17 cellular contexts compared by ENCODE assay signal in the genomic region with DNA sequence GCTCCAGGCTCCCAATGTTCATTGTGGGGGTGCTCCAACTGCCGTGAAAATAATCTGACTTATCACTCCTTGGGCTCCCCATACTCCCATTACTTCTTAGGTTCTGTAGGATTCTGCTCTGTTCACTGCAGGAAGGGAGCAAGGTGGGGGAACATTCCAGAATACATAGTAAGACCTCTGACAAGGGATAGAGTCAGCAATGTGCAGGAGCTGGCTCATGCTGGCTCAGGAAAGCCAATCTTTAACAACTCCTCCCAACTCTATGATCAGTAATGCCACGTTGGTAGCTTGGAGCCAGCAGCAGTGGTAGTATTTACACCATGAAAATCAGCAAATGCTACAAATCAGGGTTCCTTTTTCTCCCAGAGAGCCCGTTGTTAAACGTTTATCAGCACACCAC. TPM values are rescaled to one million over a fixed set of nuclear protein-coding genes. Genes with fewer than 3 reads are reported as not detected.
DNase-seq lines count a peak whose midpoint lies in the region; ATAC-seq, FAIRE-seq and TF ChIP-seq lines count a peak whose summit lies in the region.
"Had no signal": no experiment of that assay in that cellular context is flagged by ENCODE, and none has a peak within 500 bp of the region (broad histone marks: within the 10 kb centered on the region; RNA-seq: fewer than 3 reads in every experiment).

No MANE protein-coding gene starts in this region.

- H2BK20ac ChIP-seq in H9 (ENCODE audit: low read depth, low read length, poor library complexity, severe bottlenecking), result no peak overlapping the region

- no peaks in the 10 kb centered on the region for H3K27me3 ChIP-seq in AG04450 (ENCODE audit: control insufficient read depth, insufficient read depth, low read length)
- H3K27me3 ChIP-seq in H9 (ENCODE audit: insufficient read depth, low read length), result no peaks in the 10 kb centered on the region
- H3K27me3 ChIP-seq: suprapubic skin had no signal

- CTCF ChIA-PET in AG04450 (lab: Charles Lee), result interaction anchor here (1.1 kb wide), 1 partner anchor 16 kb away, joined by 3 read pairs; no protein-coding TSS in a partner anchor

- H3K4me1 ChIP-seq in H9 (ENCODE audit: insufficient read depth, low read length), result no peaks in the 10 kb centered on the region
- H3K4me1 ChIP-seq: lower lobe of right lung, suprapubic skin had no signal

- H4K91ac ChIP-seq in H9 (ENCODE audit: insufficient read length, low read depth, low read length), result no peak overlapping the region

- no peaks in the 10 kb centered on the region for H3K36me3 Mint-ChIP-seq in H9 (ENCODE audit: insufficient read depth in 1 of 3, low read depth in 3 of 3)
- H3K36me3 Mint-ChIP-seq: natural killer cell treated with Interleukin-12 subunit alpha and Interleukin-12 subunit beta and Interleukin-15 and Interleukin-18, amount 100 ng/mL, for 72 hours had no signal

- H3K4me3 Mint-ChIP-seq in H9, result no peak overlapping the region
- H3K4me3 Mint-ChIP-seq: activated T-cell treated with anti-CD3 and anti-CD28 coated beads, Interleukin-2, amount 50 U/mL, for 4 hours; natural killer cell treated with Interleukin-12 subunit alpha and Interleukin-12 subunit beta and Interleukin-15 and Interleukin-18, amount 100 ng/mL, for 72 hours had no signal

- H3K27ac ChIP-seq in AG04450 (ENCODE audit: low read depth, low read length) (peak overlapping the region; percentile 33), H9 (ENCODE audit: insufficient read length, low read depth, low read length) (no peak overlapping the region)
- H3K27ac ChIP-seq: lower lobe of right lung, suprapubic skin had no signal

- no peak overlapping the region for H2AFZ ChIP-seq in H9 (ENCODE audit: low read length)

- no peak overlapping the region for H3K4ac ChIP-seq in H9 (ENCODE audit: low read depth, low read length)

- H2BK120ac ChIP-seq in H9 (ENCODE audit: low read depth, low read length, poor library complexity, severe bottlenecking), result no peak overlapping the region

- H3K14ac ChIP-seq in H9 (ENCODE audit: insufficient read depth, low read length), result no peak overlapping the region

- H3K27me3 Mint-ChIP-seq in H9 (ENCODE audit: low read depth), result no peaks in the 10 kb centered on the region

- in situ Hi-C loops in astrocyte of the spinal cord (cut with HindIII; ENCODE audit: low sequenced_read_pairs), result no loop called here

- H3K9me3 Mint-ChIP-seq in H9, result no peaks in the 10 kb centered on the region; a peak in 1 of 5 replicates
- H3K9me3 Mint-ChIP-seq: activated T-cell treated with anti-CD3 and anti-CD28 coated beads, Interleukin-2, amount 50 U/mL, for 4 hours; natural killer cell treated with Interleukin-12 subunit alpha and Interleukin-12 subunit beta and Interleukin-15 and Interleukin-18, amount 100 ng/mL, for 72 hours had no signal

- H3K4me2 ChIP-seq in H9 (ENCODE audit: insufficient read depth, insufficient read length, low read length), result no peak overlapping the region

- H4K20me1 ChIP-seq in H9 (ENCODE audit: control insufficient read depth, insufficient read depth, insufficient read length), result no peaks in the 10 kb centered on the region

- H3T11ph ChIP-seq in H9 (ENCODE audit: low read length), result no peak overlapping the region

- no peak overlapping the region for H3K18ac ChIP-seq in H9 (ENCODE audit: insufficient read length, low read depth, low read length)

- H3K56ac ChIP-seq in H9 (ENCODE audit: insufficient read length, low read depth, low read length), result no peak overlapping the region

- H2AK5ac ChIP-seq in H9 (ENCODE audit: insufficient read length, low read length), result no peak overlapping the region

- TF ChIP-seq POLR2A in H54 (IDR thresholded peaks at IDR 0.05; ENCODE audit: low read depth, low read length), result no peak

- no peak overlapping the region for H2BK15ac ChIP-seq in H9 (ENCODE audit: low read depth, low read length)

- H3K4me3 ChIP-seq in AG04450 (ENCODE audit: low read depth, low read length), result no peak overlapping the region
- H3K4me3 ChIP-seq in astrocyte of the spinal cord (ENCODE audit: low read depth, low read length), result no peak overlapping the region
- H3K4me3 ChIP-seq: K562, lower lobe of right lung, suprapubic skin had no signal

- POLR2A ChIA-PET in AG04450 (lab: Yijun Ruan, JAX), result no interaction called here

- H4K5ac ChIP-seq in H9 (ENCODE audit: insufficient read length, low read depth, low read length), result no peak overlapping the region

- H3K23ac ChIP-seq in H9 (ENCODE audit: insufficient read length, low read depth, low read length), result no peak overlapping the region

- no peak overlapping the region for H3K9ac ChIP-seq in H9 (ENCODE audit: extremely low read depth, insufficient read length, low read length)

- H3K23me2 ChIP-seq in H9 (ENCODE audit: insufficient read length, low read depth, low read length, poor library complexity, severe bottlenecking), result no peaks in the 10 kb centered on the region

- WGBS in H9 (ENCODE audit: extremely low coverage, insufficient read length, low lambda C conversion rate), result no CpG with 5 or more reads among the region's 4 CpGs

- no peak for ATAC-seq in HG02973 (IDR thresholded peaks at IDR 0.05; ENCODE audit: unreplicated experiment)
- ATAC-seq: activated T-cell treated with anti-CD3 and anti-CD28 coated beads, Interleukin-2, amount 50 U/mL, for 4 hours; lower lobe of right lung; natural killer cell treated with Interleukin-12 subunit alpha and Interleukin-12 subunit beta and Interleukin-15 and Interleukin-18, amount 100 ng/mL, for 72 hours had no signal

- H3K79me2 ChIP-seq in H9 (ENCODE audit: insufficient read depth, low read length), result no peaks in the 10 kb centered on the region

- peak; percentile 48 for DNase-seq in AG04450 (ENCODE audit: low read depth, low spot score)
- DNase-seq in H54 (ENCODE audit: insufficient read length, low spot score), result peak; percentile 6
- peak; percentile 56 for DNase-seq in astrocyte of the spinal cord (ENCODE audit: low read depth, low spot score)
- peak; percentile 19 for DNase-seq in hepatic stellate cell (ENCODE audit: low spot score)
- DNase-seq in NCI-H2107 (lab: John Stamatoyannopoulos, UW), result no peak
- no peak for DNase-seq in middle frontal gyrus (ENCODE audit: extremely low spot score, low spot score)
- no peak for DNase-seq in H9
- DNase-seq: activated CD4-positive, alpha-beta T cell treated with anti-CD3 and anti-CD28 coated beads, Interleukin-2, amount 50 U/mL, for 4 hours; activated T-cell treated with anti-CD3 and anti-CD28 coated beads, Interleukin-2, amount 50 U/mL, for 4 hours; DMS153; lower lobe of right lung had no signal

- peaks cover 9 to 13% of the 10 kb centered on the region in 2 experiments for H3K4me1 Mint-ChIP-seq in H9

- H2BK5ac ChIP-seq in H9 (ENCODE audit: insufficient read length, low read length), result no peak overlapping the region

- H3K27ac Mint-ChIP-seq in H9, result no peak overlapping the region
- H3K27ac Mint-ChIP-seq: natural killer cell treated with Interleukin-12 subunit alpha and Interleukin-12 subunit beta and Interleukin-15 and Interleukin-18, amount 100 ng/mL, for 72 hours had no signal

- TF ChIP-seq CTCF in AG04450 (IDR thresholded peaks at IDR 0.05; ENCODE audit: low read depth, low read length) (no peak), astrocyte of the spinal cord (IDR thresholded peaks at IDR 0.05; ENCODE audit: low read depth, low read length) (no peak), H9 (conservative IDR thresholded peaks at IDR 0.05) (no peak)

- H3K79me1 ChIP-seq in H9 (ENCODE audit: insufficient read depth, low read depth, low read length, poor library complexity, severe bottlenecking), result no peaks in the 10 kb centered on the region

- no peak for FAIRE-seq in H54 (lab: Jason Lieb, UNC)
- FAIRE-seq: colon, K562, TTC549 had no signal

- H3K9me3 ChIP-seq in AG04450 (ENCODE audit: control insufficient read depth, insufficient read depth, low read length) (no peaks in the 10 kb centered on the region; the same call in 1 of the 2 replicates), H9 (ENCODE audit: control insufficient read depth, low read depth, low read length) (no peaks in the 10 kb centered on the region)
- H3K9me3 ChIP-seq: lower lobe of right lung, suprapubic skin had no signal

- H2BK12ac ChIP-seq in H9 (ENCODE audit: insufficient read length, low read depth, low read length), result no peak overlapping the region

- no peak overlapping the region for H4K8ac ChIP-seq in H9 (replicated peaks; ENCODE audit: insufficient read length, low read depth, low read length)

RNA-seq across cellular contexts. Expression of gene FECH, which starts 44.4 kb away (rescaled TPM):
- polyA plus RNA-seq in AG04450 (2011; rRNA removed), result 65.3 and 71.7 TPM in 2 replicates
- polyA minus RNA-seq in AG04450 (2011; rRNA and poly(A)+ RNA removed), result 32.7 and 41.0 TPM in 2 replicates
- 24.1 and 24.8 TPM in 2 replicates for total RNA-seq in H9 (2021)

Comparison
In these comparisons a context has a peak if more than half of its experiments do, and no peak if none do; other contexts are left out.
1. DNase-seq: peak in AG04450 (single experiment), H54 (single experiment), astrocyte of the spinal cord (single experiment) and hepatic stellate cell (single experiment); none in NCI-H2107 (single experiment), middle frontal gyrus (single experiment) and H9 (single experiment).